In the genomic region with DNA sequence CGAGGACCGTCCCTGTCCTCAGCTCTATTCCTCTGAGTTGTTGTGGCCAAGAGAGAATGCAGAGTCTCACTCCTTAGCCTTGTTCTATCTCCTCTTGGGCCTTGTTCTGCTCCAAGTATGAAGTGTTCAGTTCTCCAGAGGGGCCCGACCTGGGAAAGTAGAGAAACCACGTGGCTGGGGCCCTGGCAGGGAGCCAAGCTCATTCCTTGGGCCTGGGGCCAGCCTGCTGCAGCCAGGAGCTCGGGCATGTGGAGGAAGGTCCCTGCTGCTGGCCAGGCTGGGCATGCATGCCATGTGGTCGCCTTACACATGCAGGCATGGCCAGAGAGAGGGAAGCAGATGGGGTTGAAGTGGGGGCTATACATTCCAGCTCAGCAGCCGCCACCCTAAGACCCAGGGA, we compare ENCODE assay signal across 13 cellular contexts.
A peak's percentile ranks its signal among the peaks of the same experiment; 100 is the strongest.
DNase-seq lines count a peak whose midpoint lies in the region; ATAC-seq lines count a peak whose summit lies in the region.
"Had no signal": no experiment of that assay in that cellular context is flagged by ENCODE, and none has a peak within 500 bp of the region (broad histone marks: within the 10 kb centered on the region; RNA-seq: fewer than 3 reads in every experiment).

No MANE protein-coding gene starts in this region.

- intact Hi-C loops in left cardiac atrium (cut with DNase I) (no loop called here), sciatic nerve (cut with DNase I) (no loop called here)

- ATAC-seq in left cardiac atrium (peak; percentile 45 to 82), sciatic nerve (peak; percentile 38), GM19328 (IDR thresholded peaks at IDR 0.05; ENCODE audit: unreplicated experiment) (no peak), HG03354 (IDR thresholded peaks at IDR 0.05; ENCODE audit: poor library complexity, severe bottlenecking, unreplicated experiment) (no peak)

- DNase-seq in HT1080 (ENCODE audit: low read depth) (peak; percentile 45), anterior cingulate cortex (lab: John Stamatoyannopoulos, UW) (peak in 47 of 58 donors; percentile 8 to 73 (median 31)), left cardiac atrium (peak; percentile 45), sciatic nerve (ENCODE audit: low spot score) (peak; percentile 75), NCI-H526 treated with DMSO at 0.1 percent for 48 hours (lab: John Stamatoyannopoulos, UW) (no peak), GM19240 (ENCODE audit: insufficient read length, low spot score) (no peak)
- DNase-seq: activated CD8-positive, alpha-beta memory T cell treated with anti-CD3 and anti-CD28 coated beads, Interleukin-2, amount 50 U/mL, for 48 hours; KBM-7; naive B cell; NCI-H774; stimulated activated CD4-positive, alpha-beta T cell treated with anti-CD3 and anti-CD28 coated beads, Interleukin-4, amount 100 ng/mL, for 24 hours had no signal

Comparison
In these comparisons a context has a peak if more than half of its experiments do, and no peak if none do; other contexts are left out.
1. DNase-seq: peak in HT1080 (single experiment), anterior cingulate cortex (47 of 58), left cardiac atrium (single experiment) and sciatic nerve (single experiment); none in NCI-H526 treated with DMSO at 0.1 percent for 48 hours (single experiment) and GM19240 (single experiment).
2. ATAC-seq: peak in left cardiac atrium (2 of 2) and sciatic nerve (single experiment); none in GM19328 (single experiment) and HG03354 (single experiment).